Comparison of ENCODE assay signal across 1 cellular context in the genomic region with DNA sequence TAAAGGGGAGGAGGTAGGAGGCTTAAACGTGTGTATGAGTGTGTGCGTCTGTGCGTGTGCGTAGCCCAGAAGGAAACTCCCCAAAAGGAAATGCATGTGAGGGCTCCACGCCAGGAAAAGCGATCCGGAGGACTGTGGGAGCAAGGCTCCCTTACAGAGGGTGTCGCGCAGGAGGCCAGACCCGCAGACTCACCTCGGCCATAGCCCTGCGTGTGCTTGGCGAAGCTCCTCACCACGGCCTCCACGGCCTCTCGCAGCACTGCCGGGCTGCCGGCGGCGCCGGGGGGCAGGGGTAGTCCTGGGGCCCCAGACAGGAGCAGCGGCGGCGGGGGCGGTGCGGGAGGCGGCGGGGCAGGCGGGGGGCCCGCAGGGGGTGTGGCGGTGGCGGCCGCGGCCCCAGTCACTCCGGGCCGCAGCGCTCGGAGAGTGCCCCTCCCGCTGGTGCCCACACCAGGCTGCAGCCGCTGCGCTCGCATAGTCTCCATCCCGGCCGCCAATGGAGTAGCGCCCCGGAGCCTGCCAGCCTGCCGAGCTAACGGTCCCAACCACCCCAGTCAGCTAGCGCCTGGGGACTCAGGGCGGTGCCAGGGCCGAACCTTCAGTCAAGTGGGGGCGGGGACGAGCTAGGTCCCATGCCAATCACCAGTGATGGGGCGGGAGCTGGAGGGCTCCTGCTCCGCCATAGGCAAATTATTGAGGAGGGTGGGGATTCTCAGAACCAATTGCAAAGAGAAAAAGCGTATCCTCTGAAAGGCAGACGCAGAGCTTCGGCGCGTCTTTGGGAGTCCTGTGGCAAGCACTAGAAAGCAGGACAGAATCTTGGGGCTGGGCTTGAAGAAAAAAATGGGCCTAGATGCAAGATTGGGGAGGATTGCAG.
TF ChIP-seq lines count a peak whose summit lies in the region.

A gene (minus strand): TSS at position 575 of the 877 bp plus-strand sequence. CDS start 90 bp downstream, at position 485.

TF ChIP-seq in HEK293, 187 proteins besides CTCF, POLR2A, EP300 and RAD21 (continued from another document and continues in another):
- no peak for TF ChIP-seq MEIS1 (CRISPR knock-in tag; IDR thresholded peaks at IDR 0.05; ENCODE audit: borderline replicate concordance)
- TF ChIP-seq ZSCAN23 (tag by site-specific recombination; IDR thresholded peaks at IDR 0.05) = no peak
- TF ChIP-seq ZNF138 (tag by site-specific recombination; IDR thresholded peaks at IDR 0.05; ENCODE audit: borderline replicate concordance) = no peak
- TF ChIP-seq, protein P1, sequence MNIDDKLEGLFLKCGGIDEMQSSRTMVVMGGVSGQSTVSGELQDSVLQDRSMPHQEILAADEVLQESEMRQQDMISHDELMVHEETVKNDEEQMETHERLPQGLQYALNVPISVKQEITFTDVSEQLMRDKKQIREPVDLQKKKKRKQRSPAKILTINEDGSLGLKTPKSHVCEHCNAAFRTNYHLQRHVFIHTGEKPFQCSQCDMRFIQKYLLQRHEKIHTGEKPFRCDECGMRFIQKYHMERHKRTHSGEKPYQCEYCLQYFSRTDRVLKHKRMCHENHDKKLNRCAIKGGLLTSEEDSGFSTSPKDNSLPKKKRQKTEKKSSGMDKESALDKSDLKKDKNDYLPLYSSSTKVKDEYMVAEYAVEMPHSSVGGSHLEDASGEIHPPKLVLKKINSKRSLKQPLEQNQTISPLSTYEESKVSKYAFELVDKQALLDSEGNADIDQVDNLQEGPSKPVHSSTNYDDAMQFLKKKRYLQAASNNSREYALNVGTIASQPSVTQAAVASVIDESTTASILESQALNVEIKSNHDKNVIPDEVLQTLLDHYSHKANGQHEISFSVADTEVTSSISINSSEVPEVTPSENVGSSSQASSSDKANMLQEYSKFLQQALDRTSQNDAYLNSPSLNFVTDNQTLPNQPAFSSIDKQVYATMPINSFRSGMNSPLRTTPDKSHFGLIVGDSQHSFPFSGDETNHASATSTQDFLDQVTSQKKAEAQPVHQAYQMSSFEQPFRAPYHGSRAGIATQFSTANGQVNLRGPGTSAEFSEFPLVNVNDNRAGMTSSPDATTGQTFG (tag by site-specific recombination; IDR thresholded peaks at IDR 0.05; ENCODE audit: borderline replicate concordance) = no peak
- TF ChIP-seq, protein P2, sequence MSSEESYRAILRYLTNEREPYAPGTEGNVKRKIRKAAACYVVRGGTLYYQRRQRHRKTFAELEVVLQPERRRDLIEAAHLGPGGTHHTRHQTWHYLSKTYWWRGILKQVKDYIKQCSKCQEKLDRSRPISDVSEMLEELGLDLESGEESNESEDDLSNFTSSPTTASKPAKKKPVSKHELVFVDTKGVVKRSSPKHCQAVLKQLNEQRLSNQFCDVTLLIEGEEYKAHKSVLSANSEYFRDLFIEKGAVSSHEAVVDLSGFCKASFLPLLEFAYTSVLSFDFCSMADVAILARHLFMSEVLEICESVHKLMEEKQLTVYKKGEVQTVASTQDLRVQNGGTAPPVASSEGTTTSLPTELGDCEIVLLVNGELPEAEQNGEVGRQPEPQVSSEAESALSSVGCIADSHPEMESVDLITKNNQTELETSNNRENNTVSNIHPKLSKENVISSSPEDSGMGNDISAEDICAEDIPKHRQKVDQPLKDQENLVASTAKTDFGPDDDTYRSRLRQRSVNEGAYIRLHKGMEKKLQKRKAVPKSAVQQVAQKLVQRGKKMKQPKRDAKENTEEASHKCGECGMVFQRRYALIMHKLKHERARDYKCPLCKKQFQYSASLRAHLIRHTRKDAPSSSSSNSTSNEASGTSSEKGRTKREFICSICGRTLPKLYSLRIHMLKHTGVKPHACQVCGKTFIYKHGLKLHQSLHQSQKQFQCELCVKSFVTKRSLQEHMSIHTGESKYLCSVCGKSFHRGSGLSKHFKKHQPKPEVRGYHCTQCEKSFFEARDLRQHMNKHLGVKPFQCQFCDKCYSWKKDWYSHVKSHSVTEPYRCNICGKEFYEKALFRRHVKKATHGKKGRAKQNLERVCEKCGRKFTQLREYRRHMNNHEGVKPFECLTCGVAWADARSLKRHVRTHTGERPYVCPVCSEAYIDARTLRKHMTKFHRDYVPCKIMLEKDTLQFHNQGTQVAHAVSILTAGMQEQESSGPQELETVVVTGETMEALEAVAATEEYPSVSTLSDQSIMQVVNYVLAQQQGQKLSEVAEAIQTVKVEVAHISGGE (tag by site-specific recombination; conservative IDR thresholded peaks at IDR 0.05; ENCODE audit: low read depth) = peak; percentile 58
- TF ChIP-seq ZNF623 (tag by site-specific recombination; IDR thresholded peaks at IDR 0.05) = no peak
- TF ChIP-seq ZNF558 (tag by site-specific recombination; IDR thresholded peaks at IDR 0.05) = no peak
- TF ChIP-seq, protein P3, sequence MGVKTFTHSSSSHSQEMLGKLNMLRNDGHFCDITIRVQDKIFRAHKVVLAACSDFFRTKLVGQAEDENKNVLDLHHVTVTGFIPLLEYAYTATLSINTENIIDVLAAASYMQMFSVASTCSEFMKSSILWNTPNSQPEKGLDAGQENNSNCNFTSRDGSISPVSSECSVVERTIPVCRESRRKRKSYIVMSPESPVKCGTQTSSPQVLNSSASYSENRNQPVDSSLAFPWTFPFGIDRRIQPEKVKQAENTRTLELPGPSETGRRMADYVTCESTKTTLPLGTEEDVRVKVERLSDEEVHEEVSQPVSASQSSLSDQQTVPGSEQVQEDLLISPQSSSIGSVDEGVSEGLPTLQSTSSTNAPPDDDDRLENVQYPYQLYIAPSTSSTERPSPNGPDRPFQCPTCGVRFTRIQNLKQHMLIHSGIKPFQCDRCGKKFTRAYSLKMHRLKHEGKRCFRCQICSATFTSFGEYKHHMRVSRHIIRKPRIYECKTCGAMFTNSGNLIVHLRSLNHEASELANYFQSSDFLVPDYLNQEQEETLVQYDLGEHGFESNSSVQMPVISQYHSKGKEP (tag by site-specific recombination; IDR thresholded peaks at IDR 0.05) = peak; percentile 5; the same call in 1 of the 2 replicates
- 0 out of 2 replicates have a peak, but pooled peaks have one; percentile 62 for TF ChIP-seq ZNF660 (tag by site-specific recombination; IDR thresholded peaks at IDR 0.05)
- TF ChIP-seq, protein P4, sequence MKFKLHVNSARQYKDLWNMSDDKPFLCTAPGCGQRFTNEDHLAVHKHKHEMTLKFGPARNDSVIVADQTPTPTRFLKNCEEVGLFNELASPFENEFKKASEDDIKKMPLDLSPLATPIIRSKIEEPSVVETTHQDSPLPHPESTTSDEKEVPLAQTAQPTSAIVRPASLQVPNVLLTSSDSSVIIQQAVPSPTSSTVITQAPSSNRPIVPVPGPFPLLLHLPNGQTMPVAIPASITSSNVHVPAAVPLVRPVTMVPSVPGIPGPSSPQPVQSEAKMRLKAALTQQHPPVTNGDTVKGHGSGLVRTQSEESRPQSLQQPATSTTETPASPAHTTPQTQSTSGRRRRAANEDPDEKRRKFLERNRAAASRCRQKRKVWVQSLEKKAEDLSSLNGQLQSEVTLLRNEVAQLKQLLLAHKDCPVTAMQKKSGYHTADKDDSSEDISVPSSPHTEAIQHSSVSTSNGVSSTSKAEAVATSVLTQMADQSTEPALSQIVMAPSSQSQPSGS (tag by site-specific recombination; IDR thresholded peaks at IDR 0.05; ENCODE audit: low read depth) = no peak
- no peak for TF ChIP-seq EGR2 (tag by site-specific recombination; IDR thresholded peaks at IDR 0.05; ENCODE audit: low read depth)
- TF ChIP-seq ZNF23 (tag by site-specific recombination; IDR thresholded peaks at IDR 0.05; ENCODE audit: borderline replicate concordance) = no peak
- no peak for TF ChIP-seq ZNF501 (tag by site-specific recombination; IDR thresholded peaks at IDR 0.05)
- TF ChIP-seq ZNF324 (tag by site-specific recombination; IDR thresholded peaks at IDR 0.05) = no peak
- no peak; the same call in 1 of the 2 replicates for TF ChIP-seq PRDM1 (tag by site-specific recombination; IDR thresholded peaks at IDR 0.05)
- TF ChIP-seq WT1 (tag by site-specific recombination; IDR thresholded peaks at IDR 0.05) = peak; percentile 88
- TF ChIP-seq, protein P5, sequence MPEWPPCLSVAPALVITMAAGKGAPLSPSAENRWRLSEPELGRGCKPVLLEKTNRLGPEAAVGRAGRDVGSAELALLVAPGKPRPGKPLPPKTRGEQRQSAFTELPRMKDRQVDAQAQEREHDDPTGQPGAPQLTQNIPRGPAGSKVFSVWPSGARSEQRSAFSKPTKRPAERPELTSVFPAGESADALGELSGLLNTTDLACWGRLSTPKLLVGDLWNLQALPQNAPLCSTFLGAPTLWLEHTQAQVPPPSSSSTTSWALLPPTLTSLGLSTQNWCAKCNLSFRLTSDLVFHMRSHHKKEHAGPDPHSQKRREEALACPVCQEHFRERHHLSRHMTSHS (tag by site-specific recombination; IDR thresholded peaks at IDR 0.05) = no peak
- no peak for TF ChIP-seq ZNF211 (tag by site-specific recombination; IDR thresholded peaks at IDR 0.05; ENCODE audit: low read depth)
- TF ChIP-seq, protein P6, sequence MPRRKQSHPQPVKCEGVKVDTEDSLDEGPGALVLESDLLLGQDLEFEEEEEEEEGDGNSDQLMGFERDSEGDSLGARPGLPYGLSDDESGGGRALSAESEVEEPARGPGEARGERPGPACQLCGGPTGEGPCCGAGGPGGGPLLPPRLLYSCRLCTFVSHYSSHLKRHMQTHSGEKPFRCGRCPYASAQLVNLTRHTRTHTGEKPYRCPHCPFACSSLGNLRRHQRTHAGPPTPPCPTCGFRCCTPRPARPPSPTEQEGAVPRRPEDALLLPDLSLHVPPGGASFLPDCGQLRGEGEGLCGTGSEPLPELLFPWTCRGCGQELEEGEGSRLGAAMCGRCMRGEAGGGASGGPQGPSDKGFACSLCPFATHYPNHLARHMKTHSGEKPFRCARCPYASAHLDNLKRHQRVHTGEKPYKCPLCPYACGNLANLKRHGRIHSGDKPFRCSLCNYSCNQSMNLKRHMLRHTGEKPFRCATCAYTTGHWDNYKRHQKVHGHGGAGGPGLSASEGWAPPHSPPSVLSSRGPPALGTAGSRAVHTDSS (tag by site-specific recombination; IDR thresholded peaks at IDR 0.05) = no peak
- TF ChIP-seq ZNF777 (tag by site-specific recombination; IDR thresholded peaks at IDR 0.05; ENCODE audit: borderline replicate concordance) = no peak
- TF ChIP-seq, protein P7, sequence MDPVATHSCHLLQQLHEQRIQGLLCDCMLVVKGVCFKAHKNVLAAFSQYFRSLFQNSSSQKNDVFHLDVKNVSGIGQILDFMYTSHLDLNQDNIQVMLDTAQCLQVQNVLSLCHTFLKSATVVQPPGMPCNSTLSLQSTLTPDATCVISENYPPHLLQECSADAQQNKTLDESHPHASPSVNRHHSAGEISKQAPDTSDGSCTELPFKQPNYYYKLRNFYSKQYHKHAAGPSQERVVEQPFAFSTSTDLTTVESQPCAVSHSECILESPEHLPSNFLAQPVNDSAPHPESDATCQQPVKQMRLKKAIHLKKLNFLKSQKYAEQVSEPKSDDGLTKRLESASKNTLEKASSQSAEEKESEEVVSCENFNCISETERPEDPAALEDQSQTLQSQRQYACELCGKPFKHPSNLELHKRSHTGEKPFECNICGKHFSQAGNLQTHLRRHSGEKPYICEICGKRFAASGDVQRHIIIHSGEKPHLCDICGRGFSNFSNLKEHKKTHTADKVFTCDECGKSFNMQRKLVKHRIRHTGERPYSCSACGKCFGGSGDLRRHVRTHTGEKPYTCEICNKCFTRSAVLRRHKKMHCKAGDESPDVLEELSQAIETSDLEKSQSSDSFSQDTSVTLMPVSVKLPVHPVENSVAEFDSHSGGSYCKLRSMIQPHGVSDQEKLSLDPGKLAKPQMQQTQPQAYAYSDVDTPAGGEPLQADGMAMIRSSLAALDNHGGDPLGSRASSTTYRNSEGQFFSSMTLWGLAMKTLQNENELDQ (tag by site-specific recombination; IDR thresholded peaks at IDR 0.05; ENCODE audit: low read depth) = no peak
- TF ChIP-seq ZNF354C (tag by site-specific recombination; IDR thresholded peaks at IDR 0.05; ENCODE audit: borderline replicate concordance, low read depth) = no peak
- 0 out of 2 replicates have a peak, but pooled peaks have one; percentile 21 for TF ChIP-seq ZEB2 (tag by site-specific recombination; IDR thresholded peaks at IDR 0.05)
- TF ChIP-seq FEZF1 (tag by site-specific recombination; IDR thresholded peaks at IDR 0.05) = no peak
- TF ChIP-seq ZNF510 (tag by site-specific recombination; IDR thresholded peaks at IDR 0.05; ENCODE audit: insufficient replicate concordance) = no peak
- TF ChIP-seq ZFP69B (tag by site-specific recombination; IDR thresholded peaks at IDR 0.05) = no peak
- TF ChIP-seq, protein P8, sequence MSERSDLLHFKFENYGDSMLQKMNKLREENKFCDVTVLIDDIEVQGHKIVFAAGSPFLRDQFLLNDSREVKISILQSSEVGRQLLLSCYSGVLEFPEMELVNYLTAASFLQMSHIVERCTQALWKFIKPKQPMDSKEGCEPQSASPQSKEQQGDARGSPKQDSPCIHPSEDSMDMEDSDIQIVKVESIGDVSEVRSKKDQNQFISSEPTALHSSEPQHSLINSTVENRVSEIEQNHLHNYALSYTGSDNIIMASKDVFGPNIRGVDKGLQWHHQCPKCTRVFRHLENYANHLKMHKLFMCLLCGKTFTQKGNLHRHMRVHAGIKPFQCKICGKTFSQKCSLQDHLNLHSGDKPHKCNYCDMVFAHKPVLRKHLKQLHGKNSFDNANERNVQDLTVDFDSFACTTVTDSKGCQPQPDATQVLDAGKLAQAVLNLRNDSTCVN (tag by site-specific recombination; optimal IDR thresholded peaks at IDR 0.05) = peak; percentile 64
- TF ChIP-seq ZNF19 (tag by site-specific recombination; IDR thresholded peaks at IDR 0.05; ENCODE audit: low read depth) = no peak
- TF ChIP-seq, protein P9, sequence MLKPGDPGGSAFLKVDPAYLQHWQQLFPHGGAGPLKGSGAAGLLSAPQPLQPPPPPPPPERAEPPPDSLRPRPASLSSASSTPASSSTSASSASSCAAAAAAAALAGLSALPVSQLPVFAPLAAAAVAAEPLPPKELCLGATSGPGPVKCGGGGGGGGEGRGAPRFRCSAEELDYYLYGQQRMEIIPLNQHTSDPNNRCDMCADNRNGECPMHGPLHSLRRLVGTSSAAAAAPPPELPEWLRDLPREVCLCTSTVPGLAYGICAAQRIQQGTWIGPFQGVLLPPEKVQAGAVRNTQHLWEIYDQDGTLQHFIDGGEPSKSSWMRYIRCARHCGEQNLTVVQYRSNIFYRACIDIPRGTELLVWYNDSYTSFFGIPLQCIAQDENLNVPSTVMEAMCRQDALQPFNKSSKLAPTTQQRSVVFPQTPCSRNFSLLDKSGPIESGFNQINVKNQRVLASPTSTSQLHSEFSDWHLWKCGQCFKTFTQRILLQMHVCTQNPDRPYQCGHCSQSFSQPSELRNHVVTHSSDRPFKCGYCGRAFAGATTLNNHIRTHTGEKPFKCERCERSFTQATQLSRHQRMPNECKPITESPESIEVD (tag by site-specific recombination; IDR thresholded peaks at IDR 0.05) = no peak
- no peak for TF ChIP-seq ZNF175 (tag by site-specific recombination; IDR thresholded peaks at IDR 0.05)
- no peak for TF ChIP-seq SALL2 (tag by site-specific recombination; IDR thresholded peaks at IDR 0.05; ENCODE audit: borderline replicate concordance)
- TF ChIP-seq TRIM28 (IDR thresholded peaks at IDR 0.05; ENCODE audit: borderline replicate concordance, low read length) = no peak; the same call in 1 of the 2 replicates
- TF ChIP-seq BCL11A (tag by site-specific recombination; IDR thresholded peaks at IDR 0.05; ENCODE audit: low read depth) = no peak
- no peak for TF ChIP-seq ZNF221 (tag by site-specific recombination; IDR thresholded peaks at IDR 0.05; ENCODE audit: borderline replicate concordance)
- peak; percentile 96 for TF ChIP-seq SP2 (tag by site-specific recombination; IDR thresholded peaks at IDR 0.05)
- no peak for TF ChIP-seq ZNF544 (tag by site-specific recombination; IDR thresholded peaks at IDR 0.05)
- no peak for TF ChIP-seq ZNF311 (tag by site-specific recombination; IDR thresholded peaks at IDR 0.05; ENCODE audit: borderline replicate concordance)
- TF ChIP-seq ZFHX2 (tag by site-specific recombination; conservative IDR thresholded peaks at IDR 0.05) = peak; percentile 37
- TF ChIP-seq ZNF571 (tag by site-specific recombination; IDR thresholded peaks at IDR 0.05) = no peak
